9 cellular contexts compared by ENCODE assay signal in the genomic region with DNA sequence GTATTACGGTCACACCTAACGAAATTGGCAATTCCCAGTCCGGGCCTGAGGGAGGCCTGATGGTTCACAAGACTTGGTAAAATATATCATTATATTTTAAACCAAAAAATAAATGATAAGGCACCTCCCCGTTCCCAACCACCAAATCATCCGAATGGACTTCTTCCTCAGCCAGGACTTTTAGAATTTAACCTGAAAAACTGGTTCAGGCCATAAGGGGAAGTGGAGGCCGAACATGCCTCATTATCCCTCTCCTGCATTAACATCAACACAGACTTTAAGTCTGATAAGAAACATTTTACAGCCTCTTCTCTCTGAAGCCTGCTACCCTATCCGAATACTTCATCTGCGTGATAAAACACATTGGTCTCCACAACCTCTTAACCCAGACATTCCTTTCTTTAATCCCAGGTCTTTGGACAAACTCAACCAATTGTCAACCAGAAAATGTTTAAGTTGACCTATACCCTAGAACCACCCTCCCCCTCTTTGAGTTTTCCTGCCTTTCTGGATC. TPM values are rescaled to one million over a fixed set of nuclear protein-coding genes. Genes with fewer than 3 reads are reported as not detected.
DNase-seq lines count a peak whose midpoint lies in the region; FAIRE-seq and TF ChIP-seq lines count a peak whose summit lies in the region.
"Had no signal": no experiment of that assay in that cellular context is flagged by ENCODE, and none has a peak within 500 bp of the region (broad histone marks: within the 10 kb centered on the region; RNA-seq: fewer than 3 reads in every experiment).

No MANE protein-coding gene starts in this region.

- peak overlapping the region; percentile 84 for H3K4me2 ChIP-seq in astrocyte (ENCODE audit: low read length)

- H3K27ac ChIP-seq in astrocyte (ENCODE audit: low read depth, low read length) (no peak overlapping the region), liver (ENCODE audit: low read depth in 1 of 2, low read length in 2 of 2) (no peak overlapping the region), tibial nerve (peak overlapping the region; percentile 83 to 96 (median 92))

- intact Hi-C loops in activated naive CD4-positive, alpha-beta T cell treated with anti-CD3 and anti-CD28 coated beads for 36 hours (cut with micrococcal nuclease): loop anchor here (1.0 to 5.0 kb wide), 5 partner anchors 94 to 390 kb away; a partner anchor contains a TSS

- H3K9me3 Mint-ChIP-seq in activated naive CD4-positive, alpha-beta T cell treated with anti-CD3 and anti-CD28 coated beads for 36 hours: no peaks in the 10 kb centered on the region
- H3K9me3 Mint-ChIP-seq in astrocyte (ENCODE audit: unreplicated experiment): peaks cover 11% of the 10 kb centered on the region

- CTCF ChIA-PET in activated naive CD4-positive, alpha-beta T cell treated with anti-CD3 and anti-CD28 coated beads for 36 hours (lab: Charles Lee): no interaction called here

- no peak for TF ChIP-seq RAD21 in liver (IDR thresholded peaks at IDR 0.05)

- H3K9ac ChIP-seq in astrocyte (ENCODE audit: low read length) (peak overlapping the region; percentile 81), liver (ENCODE audit: low read depth in 1 of 2, low read length in 2 of 2) (peak overlapping the region; percentile 49)

- H3K27ac Mint-ChIP-seq in activated naive CD4-positive, alpha-beta T cell treated with anti-CD3 and anti-CD28 coated beads for 36 hours: peak overlapping the region; percentile 3
- no peak overlapping the region for H3K27ac Mint-ChIP-seq in astrocyte (ENCODE audit: unreplicated experiment)

- peaks cover 6% of the 10 kb centered on the region for H4K20me1 ChIP-seq in astrocyte (ENCODE audit: insufficient read depth, low read length)

- H3K79me2 ChIP-seq in astrocyte (ENCODE audit: insufficient read depth, low read length): peaks cover 4% of the 10 kb centered on the region

- H3K4me1 ChIP-seq in astrocyte (ENCODE audit: insufficient read depth, low read length): peaks cover 4% of the 10 kb centered on the region
- peaks cover 0 to 12% (median 4%) of the 10 kb centered on the region in 4 donors for H3K4me1 ChIP-seq in liver (ENCODE audit: control insufficient read depth in 4 of 4, insufficient read depth in 4 of 4, low read length in 3 of 4)
- H3K4me1 ChIP-seq in tibial nerve: peaks cover 0 to 23% (median 0%) of the 10 kb centered on the region in 4 donors

- H3K27me3 ChIP-seq in astrocyte (ENCODE audit: insufficient read depth, low read length) (no peaks in the 10 kb centered on the region), liver (ENCODE audit: control insufficient read depth in 4 of 4, insufficient read depth in 4 of 4, low read length in 3 of 4) (no peaks in the 10 kb centered on the region), tibial nerve (no peaks in the 10 kb centered on the region)

- no peaks in the 10 kb centered on the region for H3K9me3 ChIP-seq in astrocyte (ENCODE audit: insufficient read depth, low read depth, low read length)
- no peaks in the 10 kb centered on the region for H3K9me3 ChIP-seq in liver (ENCODE audit: control insufficient read depth in 4 of 4, low read length in 3 of 4)
- no peaks in the 10 kb centered on the region for H3K9me3 ChIP-seq in tibial nerve

- TF ChIP-seq POLR2A in tibial nerve (IDR thresholded peaks at IDR 0.05): no peak

- H3K4me3 ChIP-seq in astrocyte (ENCODE audit: insufficient read depth, low read depth, low read length) (peak overlapping the region; percentile 60), liver (ENCODE audit: low read depth in 1 of 3, low read length in 3 of 3) (peak overlapping the region in 2 of 3 donors; percentile 67 to 99), tibial nerve (peak overlapping the region; percentile 69 to 92 (median 88))

- peaks cover 2% of the 10 kb centered on the region for H3K36me3 Mint-ChIP-seq in activated naive CD4-positive, alpha-beta T cell treated with anti-CD3 and anti-CD28 coated beads for 36 hours (ENCODE audit: low read depth)
- H3K36me3 Mint-ChIP-seq in astrocyte (ENCODE audit: low read depth, unreplicated experiment): no peaks in the 10 kb centered on the region

- H2AFZ ChIP-seq in astrocyte (ENCODE audit: low read depth, low read length): peak overlapping the region; percentile 62

- TF ChIP-seq CTCF in astrocyte (IDR thresholded peaks at IDR 0.05; ENCODE audit: insufficient read depth, low read depth, low read length) (no peak), liver (IDR thresholded peaks at IDR 0.05; ENCODE audit: low read depth, low read length, missing input control) (no peak), tibial nerve (IDR thresholded peaks at IDR 0.05) (no peak)

- H3K4me1 Mint-ChIP-seq in activated naive CD4-positive, alpha-beta T cell treated with anti-CD3 and anti-CD28 coated beads for 36 hours (ENCODE audit: low read depth): peaks cover 20% of the 10 kb centered on the region
- H3K4me1 Mint-ChIP-seq in astrocyte (ENCODE audit: low read depth, unreplicated experiment): peaks cover 2% of the 10 kb centered on the region

- H3K36me3 ChIP-seq in astrocyte (ENCODE audit: insufficient read depth, low read length): no peaks in the 10 kb centered on the region
- no peaks in the 10 kb centered on the region for H3K36me3 ChIP-seq in liver (ENCODE audit: control insufficient read depth in 4 of 4, insufficient read depth in 3 of 4, low read depth in 1 of 4, low read length in 3 of 4)
- H3K36me3 ChIP-seq in tibial nerve: no peaks in the 10 kb centered on the region

- in situ Hi-C loops in ACHN (cut with HindIII; ENCODE audit: low pct_ligation_motif_present, low pct_unique_long_range_greater_than_20kb, low sequenced_read_pairs): no loop called here

- no peak for FAIRE-seq in astrocyte (lab: Jason Lieb, UNC)
- FAIRE-seq: endometrium had no signal

- TF ChIP-seq EP300 in tibial nerve (IDR thresholded peaks at IDR 0.05): no peak

- no peak for DNase-seq in activated naive CD4-positive, alpha-beta T cell treated with anti-CD3 and anti-CD28 coated beads for 36 hours
- no peak for DNase-seq in activated naive CD4-positive, alpha-beta T cell treated with Interleukin-2 at 50 U/mL for 16 hours
- DNase-seq in astrocyte (ENCODE audit: low read depth) (no peak), tibial nerve (ENCODE audit: low spot score in 2 of 2) (no peak), NCI-H1092 treated with DMSO at 0.1 percent for 48 hours (lab: John Stamatoyannopoulos, UW) (no peak), ACHN (no peak), NCI-H2171 (lab: John Stamatoyannopoulos, UW) (no peak)

- H3K27me3 Mint-ChIP-seq in activated naive CD4-positive, alpha-beta T cell treated with anti-CD3 and anti-CD28 coated beads for 36 hours (ENCODE audit: low read depth): no peaks in the 10 kb centered on the region
- H3K27me3 Mint-ChIP-seq in astrocyte (ENCODE audit: low read depth, unreplicated experiment): no peaks in the 10 kb centered on the region

- 45% methylated on average over 8 of the region's 8 CpGs for WGBS in liver
- WGBS in tibial nerve, 2 donors: 40 to 44% methylated on average over 8 of the region's 8 CpGs

- peak overlapping the region; percentile 77 for H3K4me3 Mint-ChIP-seq in activated naive CD4-positive, alpha-beta T cell treated with anti-CD3 and anti-CD28 coated beads for 36 hours
- peak overlapping the region; percentile 81 for H3K4me3 Mint-ChIP-seq in astrocyte (ENCODE audit: unreplicated experiment)

TF ChIP-seq in liver, 16 proteins besides CTCF, POLR2A, EP300 and RAD21:
- TF ChIP-seq YY1 (IDR thresholded peaks at IDR 0.05) (no peak), RXRA (IDR thresholded peaks at IDR 0.05) (no peak)

RNA-seq across cellular contexts. Expression of a gene that starts 0.8 kb away (rescaled TPM):
- total RNA-seq in activated naive CD4-positive, alpha-beta T cell treated with anti-CD3 and anti-CD28 coated beads for 36 hours: 10 to 100 TPM; 24.0 to 24.7 TPM
- total RNA-seq in astrocyte: 27.8 and 31.6 TPM in 2 replicates
- total RNA-seq in liver: 10 to 100 TPM; 14.2 to 19.8 TPM
- 10 to 100 TPM in 1 of 2 donors, 1 to 10 TPM in 1; 9.3 to 11.2 TPM for polyA plus RNA-seq in liver
- 10 to 100 TPM; 36.1 to 54.8 (median 46.3) TPM for total RNA-seq in tibial nerve

Comparison
In these comparisons a context has a peak if more than half of its experiments do, and no peak if none do; other contexts are left out.
1. H3K27ac ChIP-seq: peak in tibial nerve (4 of 4); none in astrocyte (single experiment) and liver (0 of 2).
2. Peak in every context shown above with its lines, with median percentiles within 50 percentile points of each other: H3K4me3 ChIP-seq.